23 cellular contexts compared by ENCODE assay signal in genomic region chr18:30288662-30289414, GRCh38.
"Had no signal": no experiment of that assay in that cellular context is flagged by ENCODE, and none has a peak within 500 bp of the region (broad histone marks: within the 10 kb centered on the region; RNA-seq: fewer than 3 reads in every experiment).

No MANE protein-coding gene starts in this region.

- H2AFZ ChIP-seq: hepatocyte had no signal

- H3K9me3 ChIP-seq: left ventricle myocardium inferior, neutrophil, psoas muscle, sigmoid colon, testis, tibial nerve, upper lobe of right lung, vagina had no signal

- H3K27me3 ChIP-seq: hepatocyte, neutrophil, sigmoid colon, testis, tibial nerve, upper lobe of right lung, vagina had no signal

- H3K27ac ChIP-seq: coronary artery, hepatocyte, left ventricle myocardium inferior, neutrophil, psoas muscle, sigmoid colon, skin epidermis, testis, tibial nerve, upper lobe of right lung, vagina had no signal

- H3K4me2 ChIP-seq: hepatocyte had no signal

- ATAC-seq: left cardiac atrium; naive thymus-derived CD4-positive, alpha-beta T cell; psoas muscle; stimulated activated naive B cell treated with anti-CD40 and anti-IgM and Interleukin-4, amounts not matched to agents 10 μg/mL and 1 μg/mL and 100 μg/mL, for 72 hours; stimulated activated naive CD8-positive, alpha-beta T cell treated with anti-CD3 and anti-CD28 coated beads, Interleukin-15, amount 100 ng/mL, for 72 hours; upper lobe of right lung had no signal

- H3K4me1 ChIP-seq: left ventricle myocardium inferior, psoas muscle, sigmoid colon, testis, tibial nerve, upper lobe of right lung, vagina had no signal

- DNase-seq: effector CD8-positive, alpha-beta T cell; foreskin melanocyte; head of caudate nucleus; kidney; left cardiac atrium; left ventricle myocardium inferior; naive thymus-derived CD4-positive, alpha-beta T cell; nephron progenitor cell; psoas muscle; retina; sigmoid colon; stimulated activated CD4-positive, alpha-beta T cell treated with anti-CD3 and anti-CD28 coated beads, Interleukin-2, amount 100 ng/mL, for 24 hours; stimulated activated CD4-positive, alpha-beta T cell treated with anti-CD3 and anti-CD28 coated beads, Interleukin-4, amount 100 ng/mL, for 4 hours; stimulated activated naive B cell treated with anti-CD40 and anti-IgM and Interleukin-4, amounts not matched to agents 10 μg/mL and 1 μg/mL and 100 μg/mL, for 72 hours; stimulated activated naive CD8-positive, alpha-beta T cell treated with anti-CD3 and anti-CD28 coated beads, Interleukin-15, amount 100 ng/mL, for 72 hours; testis; upper lobe of right lung had no signal

- H3K79me2 ChIP-seq: hepatocyte had no signal

- FAIRE-seq: kidney had no signal

- H3K4me3 ChIP-seq: coronary artery, hepatocyte, left ventricle myocardium inferior, psoas muscle, sigmoid colon, skin epidermis, testis, tibial nerve, upper lobe of right lung, vagina had no signal

- H3K36me3 ChIP-seq: left ventricle myocardium inferior, neutrophil, sigmoid colon, tibial nerve, upper lobe of right lung, vagina had no signal
